ENCODE assay signal across 8 cellular contexts in the genomic region with DNA sequence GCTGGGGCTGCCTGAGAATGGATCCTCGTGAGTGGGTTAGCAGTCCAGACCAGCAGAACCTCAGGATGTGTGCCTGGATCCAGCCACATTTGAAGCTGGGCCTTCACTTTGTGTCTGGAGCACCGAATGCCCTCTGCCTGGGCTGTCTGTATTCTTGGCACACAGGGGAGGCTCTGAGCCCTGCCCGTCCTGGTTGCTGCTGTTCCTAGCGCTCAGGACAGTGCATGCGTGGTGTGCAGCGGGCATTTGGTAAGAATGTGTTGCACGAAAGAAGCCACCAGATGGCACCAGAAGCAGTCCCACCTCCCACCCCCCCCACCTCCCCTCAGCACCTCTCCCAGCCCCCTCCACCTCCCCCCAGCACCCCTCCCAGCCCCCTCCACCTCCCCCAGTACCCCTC.
DNase-seq lines count a peak whose midpoint lies in the region; ATAC-seq and TF ChIP-seq lines count a peak whose summit lies in the region.

No MANE protein-coding gene starts in this region.

- no peak overlapping the region for H3K4me3 ChIP-seq in adipocyte (ENCODE audit: low read length)

- no peaks in the 10 kb centered on the region for H3K27me3 ChIP-seq in adipocyte (replicated peaks; ENCODE audit: control insufficient read depth, insufficient read depth, low read length)

- H3K9me3 ChIP-seq in adipocyte (ENCODE audit: control insufficient read depth, low read length): no peaks in the 10 kb centered on the region

- DNase-seq in ACHN: peak; percentile 59
- peak; percentile 64 for DNase-seq in GM10248 (ENCODE audit: extremely low spot score)
- peak; percentile 27 for DNase-seq in NCI-H510A treated with DMSO at 0.1 percent for 48 hours (lab: John Stamatoyannopoulos, UW)
- DNase-seq in adipocyte (ENCODE audit: low read depth): peak; percentile 73
- DNase-seq in hippocampal formation (lab: John Stamatoyannopoulos, UW): peak; percentile 27 to 41
- peak; percentile 29 for DNase-seq in stimulated activated naive CD4-positive, alpha-beta T cell treated with Interleukin-2 at 50 U/mL for 16 hours (lab: John Stamatoyannopoulos, UW)

- TF ChIP-seq CTCF in GM10248 (IDR thresholded peaks at IDR 0.05; ENCODE audit: control extremely low read depth, extremely low read depth, low read depth, missing control alignments): peak; percentile 37

- H3K9ac ChIP-seq in adipocyte (ENCODE audit: low read length): no peak overlapping the region

- POLR2A ChIA-PET in GM10248 (lab: Yijun Ruan, JAX): no interaction called here

- H3K4me1 ChIP-seq in adipocyte (ENCODE audit: control insufficient read depth, insufficient read depth, low read length): peaks cover 14% of the 10 kb centered on the region

- in situ Hi-C loops in ACHN (cut with HindIII; ENCODE audit: low pct_ligation_motif_present, low pct_unique_long_range_greater_than_20kb, low sequenced_read_pairs): no loop called here

- ATAC-seq in GM19351 (IDR thresholded peaks at IDR 0.05; ENCODE audit: unreplicated experiment): no peak
- no peak for ATAC-seq in GM21367 (IDR thresholded peaks at IDR 0.05; ENCODE audit: unreplicated experiment)

- CTCF ChIA-PET in GM10248 (lab: Yijun Ruan, JAX): interaction anchor here (1.8 to 6.6 kb wide), 4 partner anchors 20 to 67 kb away, joined by 5 to 96 read pairs (median 66); a partner anchor contains a TSS

- H3K36me3 ChIP-seq in adipocyte (ENCODE audit: control insufficient read depth, insufficient read depth, low read length, severe bottlenecking): peaks cover 45% of the 10 kb centered on the region
